ENCODE assay signal across 14 cellular contexts in the genomic region with DNA sequence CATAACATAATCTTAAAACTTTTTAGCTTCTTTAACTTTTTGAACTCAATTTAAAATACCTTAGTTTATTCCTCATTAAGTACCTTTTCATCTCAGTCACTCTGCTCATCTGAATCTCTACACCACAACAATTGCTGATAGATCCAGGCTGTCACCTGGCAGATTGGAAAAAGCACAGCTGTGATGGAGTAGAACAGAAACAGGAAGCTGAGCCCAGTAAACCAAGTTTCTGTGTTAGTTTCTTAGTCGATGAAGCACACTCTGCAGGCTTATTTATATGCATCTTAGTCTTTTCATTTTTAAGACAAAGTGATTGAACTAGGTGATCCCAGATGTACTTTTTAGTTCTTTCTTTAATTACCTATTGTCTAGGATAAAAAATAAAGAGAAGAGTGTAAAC.
DNase-seq lines count a peak whose midpoint lies in the region; ATAC-seq, FAIRE-seq and TF ChIP-seq lines count a peak whose summit lies in the region.
"Had no signal": no experiment of that assay in that cellular context is flagged by ENCODE, and none has a peak within 500 bp of the region (broad histone marks: within the 10 kb centered on the region; RNA-seq: fewer than 3 reads in every experiment).

No MANE protein-coding gene starts in this region.

- no peak overlapping the region for H3K4me3 ChIP-seq in stomach
- H3K4me3 ChIP-seq: esophagus squamous epithelium had no signal

- DNase-seq in H54 (ENCODE audit: insufficient read length, low spot score) (no peak), MCF 10A (ENCODE audit: unreplicated experiment) (no peak), activated T-cell treated with anti-CD3 and anti-CD28 coated beads for 4 hours (no peak), stomach (no peak)
- DNase-seq: activated T-cell treated with anti-CD3 and anti-CD28 coated beads, Interleukin-2, amount 50 U/mL, for 4 hours; esophagus squamous epithelium had no signal

- no peaks in the 10 kb centered on the region for H3K4me1 Mint-ChIP-seq in MCF 10A (ENCODE audit: insufficient read depth, unreplicated experiment)
- H3K4me1 Mint-ChIP-seq: B cell, neural crest cell had no signal

- intact Hi-C loops in MCF 10A (cut with micrococcal nuclease) (no loop called here), stomach (cut with DNase I; ENCODE audit: low total_unique reads) (no loop called here)

- H3K27ac Mint-ChIP-seq in MCF 10A (ENCODE audit: low read depth, unreplicated experiment): no peak overlapping the region
- H3K27ac Mint-ChIP-seq: B cell; stimulated activated naive CD8-positive, alpha-beta T cell treated with anti-CD3 and anti-CD28 coated beads, Interleukin-15, Interleukin-2, amounts not matched to agents 100 ng/mL and 50 ng/mL, for 24 hours had no signal

- H3K4me3 Mint-ChIP-seq in MCF 10A (ENCODE audit: unreplicated experiment): no peak overlapping the region
- H3K4me3 Mint-ChIP-seq: activated T-cell treated with anti-CD3 and anti-CD28 coated beads, Interleukin-2, amount 50 U/mL, for 4 hours; B cell; neural crest cell; stimulated activated naive CD8-positive, alpha-beta T cell treated with anti-CD3 and anti-CD28 coated beads, Interleukin-15, Interleukin-2, amounts not matched to agents 100 ng/mL and 50 ng/mL, for 24 hours had no signal

- CTCF ChIA-PET in MCF 10A (lab: Yijun Ruan, JAX): interaction anchor here (0.5 kb wide), 1 partner anchor 631 kb away, joined by 3 read pairs; no protein-coding TSS in a partner anchor

- H3K36me3 ChIP-seq in stomach: no peaks in the 10 kb centered on the region
- H3K36me3 ChIP-seq: esophagus squamous epithelium had no signal

- H3K27ac ChIP-seq in stomach: no peak overlapping the region
- H3K27ac ChIP-seq: esophagus squamous epithelium had no signal

- H3K27me3 ChIP-seq in stomach: no peaks in the 10 kb centered on the region
- H3K27me3 ChIP-seq: esophagus squamous epithelium had no signal

- FAIRE-seq in H54 (lab: Jason Lieb, UNC): no peak
- FAIRE-seq: bronchial epithelial cell had no signal

- WGBS in stomach, 5 donors: 14 to 34% (median 26%) methylated on average over 1 of the region's 1 CpG

- ATAC-seq in GM18498 (IDR thresholded peaks at IDR 0.05; ENCODE audit: unreplicated experiment): peak; percentile 91
- ATAC-seq in GM19397 (IDR thresholded peaks at IDR 0.05; ENCODE audit: unreplicated experiment): peak; percentile 90
- ATAC-seq in HG02840 (IDR thresholded peaks at IDR 0.05; ENCODE audit: low FRiP score, unreplicated experiment): peak; percentile 92
- ATAC-seq in HG03520 (IDR thresholded peaks at IDR 0.05; ENCODE audit: unreplicated experiment): peak; percentile 93
- ATAC-seq: activated T-cell treated with anti-CD3 and anti-CD28 coated beads, Interleukin-2, amount 50 U/mL, for 4 hours had no signal

- POLR2A ChIA-PET in MCF 10A (lab: Yijun Ruan, JAX): interaction anchor here (0.6 kb wide), 1 partner anchor 354 kb away, joined by 3 read pairs; no protein-coding TSS in a partner anchor

- H3K36me3 Mint-ChIP-seq in MCF 10A (ENCODE audit: insufficient read depth, unreplicated experiment): no peaks in the 10 kb centered on the region

- TF ChIP-seq EP300 in stomach (IDR thresholded peaks at IDR 0.05): no peak

- H3K9me3 Mint-ChIP-seq in MCF 10A (ENCODE audit: unreplicated experiment): no peaks in the 10 kb centered on the region

- no TSS peak for BruUV-seq in MCF 10A (replicated peaks; lab: Mats Ljungman, UMichigan)

- TF ChIP-seq CTCF in MCF 10A (IDR thresholded peaks at IDR 0.05; ENCODE audit: unreplicated experiment): no peak
- TF ChIP-seq CTCF in stomach (IDR thresholded peaks at IDR 0.05): no peak

- H3K4me1 ChIP-seq in stomach: no peaks in the 10 kb centered on the region
- H3K4me1 ChIP-seq: esophagus squamous epithelium had no signal

- H3K27me3 Mint-ChIP-seq in MCF 10A (ENCODE audit: insufficient read depth, unreplicated experiment): peaks cover 58% of the 10 kb centered on the region
- H3K27me3 Mint-ChIP-seq: B cell; stimulated activated naive CD8-positive, alpha-beta T cell treated with anti-CD3 and anti-CD28 coated beads, Interleukin-15, Interleukin-2, amounts not matched to agents 100 ng/mL and 50 ng/mL, for 24 hours had no signal

- TF ChIP-seq POLR2A in H54 (IDR thresholded peaks at IDR 0.05; ENCODE audit: low read depth, low read length): no peak
- TF ChIP-seq POLR2A in stomach (IDR thresholded peaks at IDR 0.05): no peak

- peaks cover 0 to 21% (median 3%) of the 10 kb centered on the region in 4 donors for H3K9me3 ChIP-seq in stomach
- H3K9me3 ChIP-seq: esophagus squamous epithelium had no signal
